1 cellular context compared by ENCODE assay signal in genomic region chr15:70508561-70509281, GRCh38.
A peak's percentile ranks its signal among the peaks of the same experiment; 100 is the strongest.
TF ChIP-seq lines count a peak whose summit lies in the region.

No MANE protein-coding gene starts in this region.

TF ChIP-seq in HEK293, 187 proteins besides CTCF, POLR2A, EP300 and RAD21 (continued from another document and continues in another):
- peak; percentile 43 for TF ChIP-seq PATZ1 (tag by site-specific recombination; IDR thresholded peaks at IDR 0.05)
- TF ChIP-seq PRDM6 (tag by site-specific recombination; IDR thresholded peaks at IDR 0.05) = no peak
- no peak for TF ChIP-seq ZFP69B (tag by site-specific recombination; IDR thresholded peaks at IDR 0.05)
- TF ChIP-seq ZNF677 (tag by site-specific recombination; IDR thresholded peaks at IDR 0.05) = no peak
- no peak for TF ChIP-seq ZNF146 (tag by site-specific recombination; IDR thresholded peaks at IDR 0.05)
- peak; percentile 82 for TF ChIP-seq HIC1 (tag by site-specific recombination; IDR thresholded peaks at IDR 0.05)
- no peak for TF ChIP-seq ZNF571 (tag by site-specific recombination; IDR thresholded peaks at IDR 0.05)
- no peak for TF ChIP-seq AEBP2 (tag by site-specific recombination; IDR thresholded peaks at IDR 0.05; ENCODE audit: borderline replicate concordance)
- peak; percentile 47; the same call in 1 of the 2 replicates for TF ChIP-seq ZNF2 (tag by site-specific recombination; IDR thresholded peaks at IDR 0.05)
- peak; percentile 80; the same call in 1 of the 2 replicates for TF ChIP-seq ZNF391 (tag by site-specific recombination; IDR thresholded peaks at IDR 0.05; ENCODE audit: borderline replicate concordance, low read depth)
- no peak for TF ChIP-seq TCF7L2 (IDR thresholded peaks at IDR 0.05; ENCODE audit: borderline replicate concordance, low read depth, low read length)
- no peak for TF ChIP-seq PRDM4 (tag by site-specific recombination; IDR thresholded peaks at IDR 0.05)
- no peak for TF ChIP-seq MYNN (tag by site-specific recombination; IDR thresholded peaks at IDR 0.05; ENCODE audit: borderline replicate concordance)
- no peak for TF ChIP-seq ZNF449 (tag by site-specific recombination; IDR thresholded peaks at IDR 0.05)
- TF ChIP-seq EGR2 (tag by site-specific recombination; IDR thresholded peaks at IDR 0.05; ENCODE audit: low read depth) = peak; percentile 78
- TF ChIP-seq ZSCAN30 (tag by site-specific recombination; IDR thresholded peaks at IDR 0.05) = no peak
- no peak for TF ChIP-seq ZBTB20 (tag by site-specific recombination; IDR thresholded peaks at IDR 0.05)
- no peak for TF ChIP-seq ZNF610 (tag by site-specific recombination; IDR thresholded peaks at IDR 0.05; ENCODE audit: borderline replicate concordance)
- peak; percentile 50; the same call in 1 of the 2 replicates for TF ChIP-seq OSR2 (tag by site-specific recombination; IDR thresholded peaks at IDR 0.05)
- TF ChIP-seq ZNF211 (tag by site-specific recombination; IDR thresholded peaks at IDR 0.05; ENCODE audit: low read depth) = no peak
- TF ChIP-seq KLF7 (tag by site-specific recombination; IDR thresholded peaks at IDR 0.05; ENCODE audit: borderline replicate concordance) = no peak
- TF ChIP-seq ZFHX2 (tag by site-specific recombination; conservative IDR thresholded peaks at IDR 0.05) = peak; percentile 90
- TF ChIP-seq ZNF280D (tag by site-specific recombination; IDR thresholded peaks at IDR 0.05) = peak; percentile 93
- TF ChIP-seq ZNF501 (tag by site-specific recombination; IDR thresholded peaks at IDR 0.05) = peak; percentile 82
- TF ChIP-seq ZBTB7A (tag by site-specific recombination; IDR thresholded peaks at IDR 0.05; ENCODE audit: low read depth) = no peak
- peak; percentile 65; the same call in 1 of the 2 replicates for TF ChIP-seq PBX3 (CRISPR knock-in tag; IDR thresholded peaks at IDR 0.05)
- TF ChIP-seq KLF8 (tag by site-specific recombination; IDR thresholded peaks at IDR 0.05) = peak; percentile 89
- no peak for TF ChIP-seq ZNF548 (tag by site-specific recombination; IDR thresholded peaks at IDR 0.05)
- TF ChIP-seq SP3 (tag by site-specific recombination; IDR thresholded peaks at IDR 0.05) = no peak
- no peak for TF ChIP-seq PRDM1 (tag by site-specific recombination; IDR thresholded peaks at IDR 0.05)
- TF ChIP-seq BCL11B (tag by site-specific recombination; IDR thresholded peaks at IDR 0.05; ENCODE audit: low read depth) = no peak
- TF ChIP-seq HOXA7 (CRISPR knock-in tag; IDR thresholded peaks at IDR 0.05; ENCODE audit: borderline replicate concordance) = no peak
- no peak for TF ChIP-seq ZBTB1 (tag by site-specific recombination; IDR thresholded peaks at IDR 0.05)
- TF ChIP-seq ZNF792 (tag by site-specific recombination; IDR thresholded peaks at IDR 0.05) = no peak
- no peak for TF ChIP-seq ZNF664 (tag by site-specific recombination; IDR thresholded peaks at IDR 0.05)
- TF ChIP-seq ZNF518A (tag by site-specific recombination; conservative IDR thresholded peaks at IDR 0.05; ENCODE audit: low read depth) = 0 out of 2 replicates have a peak, but pooled peaks have one; percentile 25
